Comparison of ENCODE assay signal across 8 cellular contexts in genomic region chr4:127783026-127783769, GRCh38. TPM values are rescaled to one million over a fixed set of nuclear protein-coding genes. Genes with fewer than 3 reads are reported as not detected.
DNase-seq lines count a peak whose midpoint lies in the region; ATAC-seq and TF ChIP-seq lines count a peak whose summit lies in the region.

No MANE protein-coding gene starts in this region.

- in situ Hi-C loops in Panc1 (cut with HindIII; ENCODE audit: low pct_unique_long_range_greater_than_20kb, low sequenced_read_pairs) = no loop called here

- H3K9ac ChIP-seq in colonic mucosa (ENCODE audit: low read depth in 2 of 2, low read length in 2 of 2) = peak overlapping the region; percentile 72 to 89

- no peak for TF ChIP-seq POLR2A in spleen (IDR thresholded peaks at IDR 0.05)

- H3K4me1 ChIP-seq in Panc1 (ENCODE audit: control insufficient read depth, insufficient read depth, low read length) (peaks cover 2% of the 10 kb centered on the region; the same call in 1 of the 2 replicates), colonic mucosa (no peaks in the 10 kb centered on the region), spleen (peaks cover 4 to 31% (median 23%) of the 10 kb centered on the region in 6 donors)

- POLR2A ChIA-PET in AG04449 (lab: Yijun Ruan, JAX) = no interaction called here
- POLR2A ChIA-PET in Panc1 (lab: Charles Lee) = no interaction called here

- H3K27ac ChIP-seq in Panc1 (ENCODE audit: low read length) = peak overlapping the region; percentile 82
- peak overlapping the region; percentile 65 for H3K27ac ChIP-seq in colonic mucosa
- H3K27ac ChIP-seq in spleen = peak overlapping the region in 7 of 8 donors; percentile 60 to 79 (median 72)

- CTCF ChIA-PET in AG04449 (lab: Yijun Ruan, JAX) (interaction anchor here (0.8 kb wide), 1 partner anchor 23 kb away, joined by 3 read pairs; no protein-coding TSS in a partner anchor), Panc1 (lab: Charles Lee) (no interaction called here)

- intact Hi-C loops in Panc1 (cut with micrococcal nuclease; ENCODE audit: unreplicated experiment) (no loop called here), colonic mucosa (cut with DNase I) (no loop called here), spleen (cut with DNase I; ENCODE audit: low total_unique reads) (no loop called here)

- H3K9me3 ChIP-seq in Panc1 (ENCODE audit: control insufficient read depth, insufficient read depth, low read depth, low read length) (no peaks in the 10 kb centered on the region), colonic mucosa (no peaks in the 10 kb centered on the region), spleen (no peaks in the 10 kb centered on the region)

- WGBS in spleen, 5 donors = 13 to 28% (median 24%) methylated on average over 25 of the region's 25 CpGs

- H3K4me3 ChIP-seq in AG04449 (ENCODE audit: low read depth, low read length) = peak overlapping the region; percentile 76
- peak overlapping the region; percentile 81 to 86 for H3K4me3 ChIP-seq in Panc1 (ENCODE audit: low read depth in 2 of 2, low read length in 2 of 2)
- H3K4me3 ChIP-seq in colonic mucosa = peak overlapping the region; percentile 62
- H3K4me3 ChIP-seq in spleen = peak overlapping the region; percentile 39 to 77 (median 56)

- ATAC-seq in HG03175 (IDR thresholded peaks at IDR 0.05; ENCODE audit: unreplicated experiment) (peak; percentile 16), Panc1 (peak; percentile 32; the same call in 1 of the 2 replicates)

- DNase-seq in AG04449 (ENCODE audit: low read depth, low spot score) (peak; percentile 3), GM04504 (ENCODE audit: low read depth) (peak; percentile 9), Panc1 (ENCODE audit: low read depth, low spot score) (no peak), colonic mucosa (peak; percentile 75), kidney glomerular epithelial cell (lab: John Stamatoyannopoulos, UW) (peak; percentile 52), spleen (peak; percentile 73), GDM1 (lab: John Stamatoyannopoulos, UW) (no peak)

- TF ChIP-seq CTCF in AG04449 (IDR thresholded peaks at IDR 0.05; ENCODE audit: insufficient read depth, low read length, missing control alignments) (no peak), Panc1 (IDR thresholded peaks at IDR 0.05) (no peak), colonic mucosa (IDR thresholded peaks at IDR 0.05) (no peak), spleen (IDR thresholded peaks at IDR 0.05 in 8 of 11, conservative IDR thresholded peaks at IDR 0.05 in 3 of 11) (no peak)

- H3K27me3 ChIP-seq in Panc1 (ENCODE audit: control insufficient read depth, insufficient read depth, low read length) = no peaks in the 10 kb centered on the region
- H3K27me3 ChIP-seq in colonic mucosa = no peaks in the 10 kb centered on the region
- peaks cover 0 to 54% (median 15%) of the 10 kb centered on the region in 7 donors for H3K27me3 ChIP-seq in spleen (replicated peaks in 1 of 7)

- BruUV-seq in Panc1 (replicated peaks; lab: Mats Ljungman, UMichigan) = no TSS peak

- H3K36me3 ChIP-seq in Panc1 (ENCODE audit: control insufficient read depth, insufficient read depth, low read length) = no peaks in the 10 kb centered on the region; the same call in 1 of the 2 replicates
- H3K36me3 ChIP-seq in colonic mucosa = no peaks in the 10 kb centered on the region
- no peaks in the 10 kb centered on the region for H3K36me3 ChIP-seq in spleen

RNA-seq across cellular contexts. Expression of gene HSPA4L, which starts 1.1 kb away (rescaled TPM):
- total RNA-seq in Panc1 (2021; ENCODE audit: unreplicated experiment) (21.5 TPM), colonic mucosa (10 to 100 TPM in 1 of 2 donors, 1 to 10 TPM in 1; 5.3 to 17.7 TPM), spleen (1 to 10 TPM in 6 of 7 donors, under 1 TPM in 1; 0.83 to 4.1 (median 3.5) TPM)
- polyA plus RNA-seq in Panc1 (2012; ENCODE audit: insufficient read length) = 9.8 TPM
- under 1 TPM; 0.13 to 0.51 (median 0.24) TPM for polyA plus RNA-seq in spleen

RNA-seq across cellular contexts. Expression of gene SLC25A31, which starts 53.0 kb away (rescaled TPM):
- total RNA-seq in Panc1 (2021; ENCODE audit: unreplicated experiment) = not detected
- polyA plus RNA-seq in Panc1 (2012; ENCODE audit: insufficient read length) = not detected
- not detected for total RNA-seq in colonic mucosa
- total RNA-seq in spleen = not detected
- under 1 TPM in 1 of 3 donors, not detected in 2; 0.07 TPM for polyA plus RNA-seq in spleen

Comparison
In these comparisons a context has a peak if more than half of its experiments do, and no peak if none do; other contexts are left out.
1. DNase-seq: peak in AG04449 (single experiment), GM04504 (single experiment), colonic mucosa (single experiment), kidney glomerular epithelial cell (single experiment) and spleen (single experiment); none in Panc1 (single experiment) and GDM1 (single experiment).
2. Peak in every context shown above with its lines, with median percentiles within 50 percentile points of each other: H3K4me3 ChIP-seq and H3K27ac ChIP-seq.